8 cellular contexts compared by ENCODE assay signal in the genomic region with DNA sequence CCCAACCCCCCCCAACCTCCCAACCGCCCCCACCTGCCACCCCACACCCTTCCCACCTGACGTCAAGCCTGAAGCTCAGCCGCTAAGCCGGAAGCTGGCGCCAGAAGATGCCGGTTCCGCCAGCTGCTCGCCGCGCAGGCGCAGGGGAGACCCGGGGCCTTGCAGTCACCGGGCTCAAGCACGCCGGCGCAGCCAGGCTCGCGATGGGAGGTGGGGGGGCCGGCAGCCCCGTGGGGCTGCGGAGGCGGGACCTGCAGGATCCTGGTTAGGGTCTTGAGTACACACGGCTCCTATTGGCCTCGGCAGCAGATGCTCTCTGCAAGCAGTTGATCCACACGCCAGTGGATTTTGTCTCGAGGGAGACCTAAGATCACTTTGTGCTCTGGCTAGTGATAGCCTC.
A peak's percentile ranks its signal among the peaks of the same experiment; 100 is the strongest.
DNase-seq lines count a peak whose midpoint lies in the region; ATAC-seq and TF ChIP-seq lines count a peak whose summit lies in the region.

A gene (minus strand): TSS at position 109 of the 400 bp plus-strand sequence. CDS start 4,268 bp downstream, outside the sequence.

- H3K27ac Mint-ChIP-seq in central memory CD8-positive, alpha-beta T cell (ENCODE audit: low read depth) = peak within 1 kb of the TSS; percentile 88

- peaks cover 30% of the 10 kb centered on the region for H3K4me1 Mint-ChIP-seq in central memory CD8-positive, alpha-beta T cell

- no peaks in the 10 kb centered on the region for H3K9me3 Mint-ChIP-seq in central memory CD8-positive, alpha-beta T cell

- peaks cover 27% of the 10 kb centered on the region for H3K36me3 Mint-ChIP-seq in central memory CD8-positive, alpha-beta T cell (ENCODE audit: insufficient read depth)

- DNase-seq in AG09309 (ENCODE audit: low read depth) (peak; percentile 55), NCI-H345 (lab: John Stamatoyannopoulos, UW) (peak; percentile 97), islet precursor cell (peak; percentile 99)
- DNase-seq in activated CD4-positive, CD25-positive, alpha-beta regulatory T cell (lab: John Stamatoyannopoulos, UW) = peak; percentile 76 to 93 (median 84)
- peak; percentile 76 to 87 for DNase-seq in central memory CD8-positive, alpha-beta T cell (ENCODE audit: low spot score in 2 of 2)
- peak; percentile 88 for DNase-seq in stimulated activated CD4-positive, alpha-beta T cell treated with anti-CD3 and anti-CD28 coated beads, Interleukin-12 subunit alpha, Interleukin-12 subunit beta, amount 100 ng/mL, for 4 hours

- H3K4me3 ChIP-seq in AG09309 (ENCODE audit: control insufficient read depth, low read depth, low read length) = peak within 1 kb of the TSS; percentile 73

- H3K4me3 Mint-ChIP-seq in central memory CD8-positive, alpha-beta T cell = peak within 1 kb of the TSS; percentile 99

- ATAC-seq in GM19023 (IDR thresholded peaks at IDR 0.05; ENCODE audit: unreplicated experiment) (peak; percentile 69), HG03196 (IDR thresholded peaks at IDR 0.05; ENCODE audit: unreplicated experiment) (peak; percentile 68)
- peak; percentile 64 for ATAC-seq in central memory CD8-positive, alpha-beta T cell (replicated peaks; ENCODE audit: extremely low read depth, poor library complexity, severe bottlenecking)

- no peaks in the 10 kb centered on the region for H3K27me3 Mint-ChIP-seq in central memory CD8-positive, alpha-beta T cell

- TF ChIP-seq CTCF in AG09309 (IDR thresholded peaks at IDR 0.05; ENCODE audit: control insufficient read depth, insufficient read depth, low read depth, low read length, missing control alignments) = no peak

Comparison
In these comparisons a context has a peak if more than half of its experiments do, and no peak if none do; other contexts are left out.
1. Peak in every context shown above with its lines: DNase-seq, ATAC-seq and H3K4me3 ChIP-seq.